ENCODE assay signal across 2 cellular contexts in genomic region chr7:518630-519428, GRCh38.
TF ChIP-seq lines count a peak whose summit lies in the region.

No MANE protein-coding gene starts in this region.

TF ChIP-seq in WTC11, 78 proteins besides CTCF, POLR2A, EP300 and RAD21 (continued from another document):
- no peak for TF ChIP-seq STAT6 (CRISPR knock-in tag; conservative IDR thresholded peaks at IDR 0.05; ENCODE audit: low read depth)
- TF ChIP-seq CREB1 (CRISPR knock-in tag; IDR thresholded peaks at IDR 0.05), result no peak
- TF ChIP-seq ZNF423 (CRISPR knock-in tag; IDR thresholded peaks at IDR 0.05), result peak; percentile 47; the same call in 1 of the 2 replicates
- TF ChIP-seq, protein P1, sequence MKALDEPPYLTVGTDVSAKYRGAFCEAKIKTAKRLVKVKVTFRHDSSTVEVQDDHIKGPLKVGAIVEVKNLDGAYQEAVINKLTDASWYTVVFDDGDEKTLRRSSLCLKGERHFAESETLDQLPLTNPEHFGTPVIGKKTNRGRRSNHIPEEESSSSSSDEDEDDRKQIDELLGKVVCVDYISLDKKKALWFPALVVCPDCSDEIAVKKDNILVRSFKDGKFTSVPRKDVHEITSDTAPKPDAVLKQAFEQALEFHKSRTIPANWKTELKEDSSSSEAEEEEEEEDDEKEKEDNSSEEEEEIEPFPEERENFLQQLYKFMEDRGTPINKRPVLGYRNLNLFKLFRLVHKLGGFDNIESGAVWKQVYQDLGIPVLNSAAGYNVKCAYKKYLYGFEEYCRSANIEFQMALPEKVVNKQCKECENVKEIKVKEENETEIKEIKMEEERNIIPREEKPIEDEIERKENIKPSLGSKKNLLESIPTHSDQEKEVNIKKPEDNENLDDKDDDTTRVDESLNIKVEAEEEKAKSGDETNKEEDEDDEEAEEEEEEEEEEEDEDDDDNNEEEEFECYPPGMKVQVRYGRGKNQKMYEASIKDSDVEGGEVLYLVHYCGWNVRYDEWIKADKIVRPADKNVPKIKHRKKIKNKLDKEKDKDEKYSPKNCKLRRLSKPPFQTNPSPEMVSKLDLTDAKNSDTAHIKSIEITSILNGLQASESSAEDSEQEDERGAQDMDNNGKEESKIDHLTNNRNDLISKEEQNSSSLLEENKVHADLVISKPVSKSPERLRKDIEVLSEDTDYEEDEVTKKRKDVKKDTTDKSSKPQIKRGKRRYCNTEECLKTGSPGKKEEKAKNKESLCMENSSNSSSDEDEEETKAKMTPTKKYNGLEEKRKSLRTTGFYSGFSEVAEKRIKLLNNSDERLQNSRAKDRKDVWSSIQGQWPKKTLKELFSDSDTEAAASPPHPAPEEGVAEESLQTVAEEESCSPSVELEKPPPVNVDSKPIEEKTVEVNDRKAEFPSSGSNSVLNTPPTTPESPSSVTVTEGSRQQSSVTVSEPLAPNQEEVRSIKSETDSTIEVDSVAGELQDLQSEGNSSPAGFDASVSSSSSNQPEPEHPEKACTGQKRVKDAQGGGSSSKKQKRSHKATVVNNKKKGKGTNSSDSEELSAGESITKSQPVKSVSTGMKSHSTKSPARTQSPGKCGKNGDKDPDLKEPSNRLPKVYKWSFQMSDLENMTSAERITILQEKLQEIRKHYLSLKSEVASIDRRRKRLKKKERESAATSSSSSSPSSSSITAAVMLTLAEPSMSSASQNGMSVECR (CRISPR knock-in tag; IDR thresholded peaks at IDR 0.05; ENCODE audit: borderline replicate concordance), result 0 out of 2 replicates have a peak, but pooled peaks have one; percentile 45
- TF ChIP-seq ZNF281 (CRISPR knock-in tag; IDR thresholded peaks at IDR 0.05), result peak; percentile 24; the same call in 1 of the 2 replicates
- TF ChIP-seq CREM (CRISPR knock-in tag; IDR thresholded peaks at IDR 0.05), result no peak
- TF ChIP-seq, protein P2, sequence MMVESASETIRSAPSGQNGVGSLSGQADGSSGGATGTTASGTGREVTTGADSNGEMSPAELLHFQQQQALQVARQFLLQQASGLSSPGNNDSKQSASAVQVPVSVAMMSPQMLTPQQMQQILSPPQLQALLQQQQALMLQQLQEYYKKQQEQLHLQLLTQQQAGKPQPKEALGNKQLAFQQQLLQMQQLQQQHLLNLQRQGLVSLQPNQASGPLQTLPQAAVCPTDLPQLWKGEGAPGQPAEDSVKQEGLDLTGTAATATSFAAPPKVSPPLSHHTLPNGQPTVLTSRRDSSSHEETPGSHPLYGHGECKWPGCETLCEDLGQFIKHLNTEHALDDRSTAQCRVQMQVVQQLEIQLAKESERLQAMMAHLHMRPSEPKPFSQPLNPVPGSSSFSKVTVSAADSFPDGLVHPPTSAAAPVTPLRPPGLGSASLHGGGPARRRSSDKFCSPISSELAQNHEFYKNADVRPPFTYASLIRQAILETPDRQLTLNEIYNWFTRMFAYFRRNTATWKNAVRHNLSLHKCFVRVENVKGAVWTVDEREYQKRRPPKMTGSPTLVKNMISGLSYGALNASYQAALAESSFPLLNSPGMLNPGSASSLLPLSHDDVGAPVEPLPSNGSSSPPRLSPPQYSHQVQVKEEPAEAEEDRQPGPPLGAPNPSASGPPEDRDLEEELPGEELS (CRISPR knock-in tag; IDR thresholded peaks at IDR 0.05), result peak; percentile 63; the same call in 1 of the 2 replicates

TF ChIP-seq in H1, 55 proteins besides CTCF, POLR2A, EP300 and RAD21 (continued from another document):
- TF ChIP-seq TAF1 (IDR thresholded peaks at IDR 0.05; ENCODE audit: low read depth, low read length) (0 out of 2 replicates have a peak, but pooled peaks have one; percentile 11), KDM4A (IDR thresholded peaks at IDR 0.05; ENCODE audit: low read depth, low read length, severe bottlenecking) (peak; percentile 49), SIN3A (conservative IDR thresholded peaks at IDR 0.05 in 1 of 2, IDR thresholded peaks at IDR 0.05 in 1 of 2; ENCODE audit: low read depth in 1 of 2, low read length in 2 of 2) (peak in 1 of 2 experiments; percentile 42; a peak in 1 of 4 replicates), SRF (IDR thresholded peaks at IDR 0.05; ENCODE audit: low read depth, low read length) (no peak)
